ENCODE assay signal across 17 cellular contexts in genomic region chr11:2716376-2717095, GRCh38. TPM values are rescaled to one million over a fixed set of nuclear protein-coding genes. Genes with fewer than 3 reads are reported as not detected.
A peak's percentile ranks its signal among the peaks of the same experiment; 100 is the strongest.
DNase-seq lines count a peak whose midpoint lies in the region; ATAC-seq and TF ChIP-seq lines count a peak whose summit lies in the region.
"Had no signal": no experiment of that assay in that cellular context is flagged by ENCODE, and none has a peak within 500 bp of the region (broad histone marks: within the 10 kb centered on the region; RNA-seq: fewer than 3 reads in every experiment).

No MANE protein-coding gene starts in this region.

- peaks cover 0 to 3% (median 0%) of the 10 kb centered on the region in 3 donors for H3K27me3 Mint-ChIP-seq in CD14-positive monocyte (ENCODE audit: low read depth in 3 of 3)
- H3K27me3 Mint-ChIP-seq: CD4-positive, alpha-beta T cell had no signal

- peak overlapping the region; percentile 19 for H3K23ac ChIP-seq in neuronal stem cell (ENCODE audit: low read depth, low read length, poor library complexity)

- ATAC-seq in Right ventricle myocardium superior (ENCODE audit: poor library complexity) (peak; percentile 54), GM19023 (IDR thresholded peaks at IDR 0.05; ENCODE audit: unreplicated experiment) (no peak)
- ATAC-seq: GM12878, HCT116 had no signal

- no peak overlapping the region for H2BK5ac ChIP-seq in neuronal stem cell (ENCODE audit: low read length)

- H3K27ac Mint-ChIP-seq in CD14-positive monocyte = no peak overlapping the region
- H3K27ac Mint-ChIP-seq: CD4-positive, alpha-beta T cell had no signal

- no peak overlapping the region for H2BK15ac ChIP-seq in neuronal stem cell (ENCODE audit: low read length)

- peak overlapping the region; percentile 78 for H2AK5ac ChIP-seq in neuronal stem cell (ENCODE audit: low read depth, low read length)

- no peak overlapping the region for H3K4me3 Mint-ChIP-seq in CD14-positive monocyte
- H3K4me3 Mint-ChIP-seq: CD4-positive, alpha-beta T cell had no signal

- H3K4ac ChIP-seq in neuronal stem cell (ENCODE audit: low read length) = no peak overlapping the region

- H3K4me1 ChIP-seq in left ventricle myocardium inferior = peaks cover 12% of the 10 kb centered on the region
- peaks cover 41% of the 10 kb centered on the region for H3K4me1 ChIP-seq in hepatocyte (ENCODE audit: insufficient read depth)
- H3K4me1 ChIP-seq in neuronal stem cell (ENCODE audit: control insufficient read depth in 2 of 2, insufficient read depth in 1 of 2, low read depth in 1 of 2, low read length in 2 of 2) = peaks cover 13 to 18% of the 10 kb centered on the region in 2 donors
- H3K4me1 ChIP-seq: BE2C, Caco-2 had no signal

- H3K14ac ChIP-seq in neuronal stem cell (ENCODE audit: low read length) = peak overlapping the region; percentile 86

- intact Hi-C loops in Right ventricle myocardium superior (cut with DNase I) = no loop called here
- intact Hi-C loops in left ventricle myocardium inferior (cut with micrococcal nuclease) = no loop called here
- intact Hi-C loops in CD14-positive monocyte (cut with micrococcal nuclease) = no loop called here

- H3K4me2 ChIP-seq in hepatocyte (no peak overlapping the region), neuronal stem cell (ENCODE audit: insufficient read depth, low read length, poor library complexity, severe bottlenecking) (no peak overlapping the region)

- no peaks in the 10 kb centered on the region for H4K20me1 ChIP-seq in hepatocyte (ENCODE audit: insufficient read depth, poor library complexity, severe bottlenecking)

- no peak for TF ChIP-seq CTCF in left ventricle myocardium inferior (IDR thresholded peaks at IDR 0.05; ENCODE audit: borderline replicate concordance)
- TF ChIP-seq CTCF in hepatocyte (IDR thresholded peaks at IDR 0.05; ENCODE audit: poor library complexity) = no peak
- no peak for TF ChIP-seq CTCF in CD14-positive monocyte (IDR thresholded peaks at IDR 0.05)

- no peak overlapping the region for H2BK120ac ChIP-seq in neuronal stem cell (ENCODE audit: low read depth, low read length)

- no peak overlapping the region for H4K91ac ChIP-seq in neuronal stem cell (ENCODE audit: low read depth, low read length, poor library complexity)

- DNase-seq in Right ventricle myocardium superior = peak; percentile 54
- DNase-seq in left ventricle myocardium inferior = no peak
- DNase-seq in hepatocyte (ENCODE audit: low spot score) = no peak
- no peak for DNase-seq in neuronal stem cell (ENCODE audit: low spot score)
- DNase-seq in mucosa of gallbladder (ENCODE audit: low spot score) = no peak
- DNase-seq in CD14-positive monocyte (ENCODE audit: low spot score) = no peak
- DNase-seq: BE2C; Caco-2; CD4-positive, alpha-beta T cell; GM23248; NCI-H1092 treated with DMSO at 0.1 percent for 48 hours; NCI-H2081 treated with DMSO at 0.1 percent for 48 hours; NCI-H446 treated with DMSO at 0.1 percent for 48 hours; SHP77 treated with DMSO at 0.1 percent for 48 hours had no signal

- H3K79me2 ChIP-seq in hepatocyte = no peaks in the 10 kb centered on the region

- H3K9me3 ChIP-seq in left ventricle myocardium inferior (replicated peaks) = no peaks in the 10 kb centered on the region
- no peaks in the 10 kb centered on the region for H3K9me3 ChIP-seq in hepatocyte (ENCODE audit: low read depth)
- no peaks in the 10 kb centered on the region for H3K9me3 ChIP-seq in neuronal stem cell (replicated peaks in 1 of 2; ENCODE audit: control insufficient read depth in 2 of 2, insufficient read depth in 1 of 2, low read depth in 1 of 2, low read length in 2 of 2)
- H3K9me3 ChIP-seq: BE2C, Caco-2 had no signal

- H3K9ac ChIP-seq in neuronal stem cell (ENCODE audit: low read depth, low read length, poor library complexity) = no peak overlapping the region
- H3K9ac ChIP-seq: GM23248 had no signal

- H3K27me3 ChIP-seq in left ventricle myocardium inferior (ENCODE audit: low read depth) = no peaks in the 10 kb centered on the region
- H3K27me3 ChIP-seq in hepatocyte = no peaks in the 10 kb centered on the region
- H3K27me3 ChIP-seq in neuronal stem cell (ENCODE audit: control insufficient read depth in 3 of 3, insufficient read depth in 3 of 3, low read depth in 1 of 3, low read length in 3 of 3) = peaks cover 0 to 95% (median 56%) of the 10 kb centered on the region in 3 experiments
- H3K27me3 ChIP-seq: BE2C had no signal

- H2BK12ac ChIP-seq in neuronal stem cell (ENCODE audit: low read length) = no peak overlapping the region

- whole genome bisulfite sequencing in hepatocyte (ENCODE audit: low lambda C conversion rate, missing lambda C conversion rate) = 84% methylated on average over 14 of the region's 14 CpGs
- no CpG with 5 or more reads among the region's 14 CpGs for WGBS in neuronal stem cell (ENCODE audit: extremely low coverage in 2 of 2, insufficient read length in 2 of 2, insufficient replicate concordance in 1 of 2), 2 donors

- H4K8ac ChIP-seq in neuronal stem cell (ENCODE audit: low read depth, low read length) = no peak overlapping the region

- H3K9me2 ChIP-seq in hepatocyte (replicated peaks; ENCODE audit: insufficient read depth) = no peaks in the 10 kb centered on the region

- H3K36me3 Mint-ChIP-seq in CD14-positive monocyte = peaks cover 26 to 41% of the 10 kb centered on the region in 2 donors

- H3K4me3 ChIP-seq in left ventricle myocardium inferior = no peak overlapping the region
- no peak overlapping the region for H3K4me3 ChIP-seq in hepatocyte
- H3K4me3 ChIP-seq in neuronal stem cell (ENCODE audit: low read length in 2 of 2) = no peak overlapping the region
- H3K4me3 ChIP-seq: GM12878, GM23248 had no signal

- H3K18ac ChIP-seq in neuronal stem cell (ENCODE audit: low read length) = peak overlapping the region; percentile 11

- H3K4me1 Mint-ChIP-seq in CD14-positive monocyte = no peaks in the 10 kb centered on the region

- no peaks in the 10 kb centered on the region for H3K9me3 Mint-ChIP-seq in CD14-positive monocyte
- H3K9me3 Mint-ChIP-seq: CD4-positive, alpha-beta T cell had no signal

- H3K79me1 ChIP-seq in neuronal stem cell (ENCODE audit: low read depth, low read length) = no peaks in the 10 kb centered on the region

- H3K27ac ChIP-seq in left ventricle myocardium inferior (replicated peaks) = no peak overlapping the region
- peak overlapping the region; percentile 78 for H3K27ac ChIP-seq in hepatocyte
- H3K27ac ChIP-seq in neuronal stem cell (replicated peaks; ENCODE audit: low read length) = no peak overlapping the region
- H3K27ac ChIP-seq: GM23248 had no signal

- H3K36me3 ChIP-seq in left ventricle myocardium inferior (no peaks in the 10 kb centered on the region), hepatocyte (replicated peaks; ENCODE audit: insufficient read depth, low read depth) (no peaks in the 10 kb centered on the region), neuronal stem cell (replicated peaks in 1 of 2; ENCODE audit: control insufficient read depth in 2 of 2, insufficient read depth in 2 of 2, low read length in 2 of 2) (no peaks in the 10 kb centered on the region)
- H3K36me3 ChIP-seq: BE2C had no signal

- H2AFZ ChIP-seq in hepatocyte = no peak overlapping the region
- H2AFZ ChIP-seq in neuronal stem cell (ENCODE audit: low read length) = no peak overlapping the region
- H2AFZ ChIP-seq: GM23248 had no signal

RNA-seq across cellular contexts. Expression of gene KCNQ1OT1, which starts 16.7 kb away (rescaled TPM):
- 0.35 TPM for total RNA-seq in Right ventricle myocardium superior
- 0.33 TPM for total RNA-seq in left ventricle myocardium inferior
- 6.6 and 7.9 TPM in 2 replicates for total RNA-seq in hepatocyte
- 3.1 and 4.0 TPM in 2 replicates for polyA plus RNA-seq in hepatocyte
- 0.08 TPM for polyA plus RNA-seq in neuronal stem cell (2013, experiment 1 of 2)
- 0.11 TPM for polyA plus RNA-seq in neuronal stem cell (2013, experiment 2 of 2)
- 2.2 TPM for total RNA-seq in mucosa of gallbladder
- polyA plus RNA-seq in CD14-positive monocyte = under 1 TPM; 0.01 to 0.03 TPM
